In the genomic region with DNA sequence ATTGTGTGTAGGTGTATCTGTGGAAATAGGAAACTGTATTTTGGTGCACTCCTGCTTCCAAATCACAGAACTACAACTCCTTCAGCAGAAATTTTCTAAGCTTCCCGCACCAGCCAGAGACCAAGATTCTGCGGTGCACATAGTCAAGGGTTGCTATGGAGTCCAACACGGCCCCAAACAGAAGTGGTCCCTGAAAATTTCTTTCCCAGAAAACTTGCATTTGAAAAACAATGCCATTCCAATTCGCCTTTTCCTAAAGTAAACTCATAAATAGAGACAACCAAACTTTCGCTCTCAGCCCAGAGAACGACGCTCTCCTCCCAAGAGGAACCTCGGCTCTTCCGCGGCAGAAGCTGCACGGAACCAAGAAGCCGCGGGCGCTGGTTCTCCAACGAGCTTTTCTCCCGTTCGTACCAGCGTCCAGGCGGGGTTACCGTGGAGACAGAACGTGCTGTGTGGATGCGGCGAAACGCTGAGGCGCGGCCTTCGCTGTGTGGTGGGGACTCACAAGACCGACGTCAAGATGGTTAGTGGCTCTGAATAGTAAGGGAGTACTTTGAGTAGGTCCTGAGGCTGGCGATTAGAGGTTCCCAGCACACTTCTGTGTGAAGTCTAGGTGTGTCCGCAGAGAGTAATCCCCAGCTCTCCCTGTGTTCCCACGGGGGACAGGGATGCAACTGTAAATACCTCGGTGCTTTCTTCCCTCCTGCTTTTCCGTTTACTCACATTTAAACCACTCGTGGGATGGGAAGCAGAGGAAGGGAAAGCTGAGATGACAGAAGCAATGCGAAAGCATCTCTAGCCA, we compare ENCODE assay signal across 8 cellular contexts. TPM values are rescaled to one million over a fixed set of nuclear protein-coding genes. Genes with fewer than 3 reads are reported as not detected.
DNase-seq lines count a peak whose midpoint lies in the region; ATAC-seq and TF ChIP-seq lines count a peak whose summit lies in the region.

No MANE protein-coding gene starts in this region.

- H3K27me3 Mint-ChIP-seq in activated T-cell treated with anti-CD3 and anti-CD28 coated beads, Interleukin-2, amount 50 U/mL, for 24 hours: no peaks in the 10 kb centered on the region

- no peaks in the 10 kb centered on the region for H4K20me1 ChIP-seq in IMR-90 (ENCODE audit: insufficient read depth, low read length)
- H4K20me1 ChIP-seq in PC-3 (ENCODE audit: low read length): no peaks in the 10 kb centered on the region

- WGBS in IMR-90 (ENCODE audit: extremely low coverage in 2 of 2, insufficient read length in 1 of 2), 2 experiments: 0% methylated on average over 7 of the region's 36 CpGs; no CpG with 5 or more reads in 1 of the 2 experiments

- H3K9me3 Mint-ChIP-seq in activated T-cell treated with anti-CD3 and anti-CD28 coated beads, Interleukin-2, amount 50 U/mL, for 24 hours: no peaks in the 10 kb centered on the region

- H3K4me2 ChIP-seq in IMR-90 (ENCODE audit: low read depth, low read length) (peak overlapping the region; percentile 75), PC-3 (ENCODE audit: low read length) (peak overlapping the region; percentile 85)

- no peak overlapping the region for H2AK9ac ChIP-seq in IMR-90 (replicated peaks; ENCODE audit: low read depth, low read length, poor library complexity)

- H3K9ac ChIP-seq in IMR-90 (ENCODE audit: low read depth, low read length): peak overlapping the region; percentile 79
- peak overlapping the region; percentile 68 for H3K9ac ChIP-seq in PC-3 (ENCODE audit: low read length)
- peak overlapping the region; percentile 57 for H3K9ac ChIP-seq in mucosa of stomach (ENCODE audit: low read length)

- H3K18ac ChIP-seq in IMR-90 (ENCODE audit: low read depth, low read length): no peak overlapping the region

- peaks cover 25% of the 10 kb centered on the region for H3K4me1 Mint-ChIP-seq in activated T-cell treated with anti-CD3 and anti-CD28 coated beads, Interleukin-2, amount 50 U/mL, for 24 hours (ENCODE audit: low read depth)

- H3K79me2 ChIP-seq in PC-3 (ENCODE audit: low read length): 0 out of 2 replicates have a peak, but pooled peaks cover 4% of the 10 kb centered on the region

- peak overlapping the region; percentile 79 for H3K4me3 Mint-ChIP-seq in activated T-cell treated with anti-CD3 and anti-CD28 coated beads, Interleukin-2, amount 50 U/mL, for 24 hours

- no peaks in the 10 kb centered on the region for H3K27me3 ChIP-seq in IMR-90 (ENCODE audit: control insufficient read depth, insufficient read depth, low read length)
- no peaks in the 10 kb centered on the region for H3K27me3 ChIP-seq in PC-3 (ENCODE audit: low read length)
- no peaks in the 10 kb centered on the region for H3K27me3 ChIP-seq in mucosa of stomach (ENCODE audit: control insufficient read depth, insufficient read depth, low read length)

- H3K4me3 ChIP-seq in IMR-90 (ENCODE audit: insufficient read depth, low read depth, low read length) (peak overlapping the region; percentile 58), PC-3 (ENCODE audit: low read length) (peak overlapping the region; percentile 79), mucosa of stomach (ENCODE audit: low read length) (peak overlapping the region; percentile 83)

- peak overlapping the region; percentile 72 for H3K27ac Mint-ChIP-seq in activated T-cell treated with anti-CD3 and anti-CD28 coated beads, Interleukin-2, amount 50 U/mL, for 24 hours

- BruUV-seq in IMR-90 (replicated peaks; lab: Mats Ljungman, UMichigan) (no TSS peak), PC-3 (replicated peaks; lab: Mats Ljungman, UMichigan) (TSS peak; percentile 80)

- no peak for TF ChIP-seq POLR2A in IMR-90 (IDR thresholded peaks at IDR 0.05; ENCODE audit: low read depth, low read length)

- H2AK5ac ChIP-seq in IMR-90 (ENCODE audit: low read depth, low read length): no peak overlapping the region

- H2BK15ac ChIP-seq in IMR-90 (ENCODE audit: low read depth, low read length): no peak overlapping the region

- POLR2A ChIA-PET in IMR-90 (lab: Charles Lee; ENCODE audit: unreplicated experiment) (interaction anchor here (0.6 to 1.4 kb wide), 2 partner anchors 12 to 16 kb away, joined by 3 to 4 read pairs; no protein-coding TSS in a partner anchor), PC-3 (lab: Charles Lee; ENCODE audit: unreplicated experiment) (interaction anchor here (0.5 to 1.0 kb wide), 4 partner anchors 23 to 226 kb away, joined by 3 to 10 read pairs (median 4); a partner anchor contains a TSS)

- H3K9me1 ChIP-seq in IMR-90 (ENCODE audit: insufficient read depth, low read length): no peaks in the 10 kb centered on the region

- peaks cover 15% of the 10 kb centered on the region for H3K36me3 Mint-ChIP-seq in activated T-cell treated with anti-CD3 and anti-CD28 coated beads, Interleukin-2, amount 50 U/mL, for 24 hours (ENCODE audit: low read depth)

- H3K36me3 ChIP-seq in IMR-90 (ENCODE audit: control insufficient read depth, insufficient read depth, low read length): 0 out of 2 replicates have a peak, but pooled peaks cover 1% of the 10 kb centered on the region
- H3K36me3 ChIP-seq in PC-3 (ENCODE audit: low read depth, low read length): no peaks in the 10 kb centered on the region
- H3K36me3 ChIP-seq in mucosa of stomach (ENCODE audit: control insufficient read depth, insufficient read depth, low read length): no peaks in the 10 kb centered on the region

- no peaks in the 10 kb centered on the region for H3K4me1 ChIP-seq in IMR-90 (ENCODE audit: control insufficient read depth, insufficient read depth, low read length)
- peaks cover 4% of the 10 kb centered on the region; the same call in 1 of the 2 replicates for H3K4me1 ChIP-seq in PC-3 (ENCODE audit: insufficient read depth, low read length)
- H3K4me1 ChIP-seq in mucosa of stomach (ENCODE audit: control insufficient read depth, insufficient read depth, low read length): peaks cover 5% of the 10 kb centered on the region

- intact Hi-C loops in IMR-90 (cut with micrococcal nuclease) (loop anchor here (2.0 to 5.0 kb wide), 2 partner anchors 59 to 99 kb away; a partner anchor contains a TSS), PC-3 (cut with micrococcal nuclease) (loop anchor here (1.0 kb wide), 2 partner anchors 24 to 98 kb away; a partner anchor contains a TSS)

- peak overlapping the region; percentile 75 for H3K4ac ChIP-seq in IMR-90 (ENCODE audit: low read depth, low read length)

- H2BK20ac ChIP-seq in IMR-90 (ENCODE audit: low read depth, low read length): 0 out of 2 replicates have a peak overlapping the region, but pooled peaks have one; percentile 38

- TF ChIP-seq RAD21 in IMR-90 (IDR thresholded peaks at IDR 0.05; ENCODE audit: low read length): peak; percentile 23

- H3K9me3 ChIP-seq in IMR-90 (ENCODE audit: control insufficient read depth, insufficient read depth, low read length) (no peaks in the 10 kb centered on the region), PC-3 (ENCODE audit: low read length) (no peaks in the 10 kb centered on the region), mucosa of stomach (ENCODE audit: control insufficient read depth, low read length) (no peaks in the 10 kb centered on the region)

- no peak overlapping the region for H2BK5ac ChIP-seq in IMR-90 (ENCODE audit: low read depth, low read length, poor library complexity, severe bottlenecking)

- H2AFZ ChIP-seq in IMR-90 (replicated peaks; ENCODE audit: low read length, poor library complexity): peak overlapping the region; percentile 95
- peak overlapping the region; percentile 96 for H2AFZ ChIP-seq in PC-3 (ENCODE audit: low read length)

- H3K27ac ChIP-seq in IMR-90 (ENCODE audit: insufficient read depth, low read length): peak overlapping the region; percentile 14
- H3K27ac ChIP-seq in PC-3 (ENCODE audit: low read length): no peak overlapping the region

- CTCF ChIA-PET in IMR-90 (lab: Yijun Ruan, JAX) (interaction anchor here (1.2 to 1.3 kb wide), 2 partner anchors 10 to 59 kb away, joined by 5 read pairs; no protein-coding TSS in a partner anchor), PC-3 (lab: Charles Lee) (interaction anchor here (0.8 kb wide), 1 partner anchor 116 kb away, joined by 3 read pairs; no protein-coding TSS in a partner anchor)

- no peaks in the 10 kb centered on the region for H3K9me2 ChIP-seq in PC-3 (replicated peaks; ENCODE audit: low read length)

- H4K8ac ChIP-seq in IMR-90 (ENCODE audit: low read depth in 2 of 2, low read length in 2 of 2): peak overlapping the region; percentile 47 to 90

- in situ Hi-C loops in IMR-90 (cut with MboI; ENCODE audit: low sequenced_read_pairs): no loop called here

- no peaks in the 10 kb centered on the region for H3F3A ChIP-seq in PC-3 (ENCODE audit: low read length, unreplicated experiment)

- ATAC-seq in GM21528 (IDR thresholded peaks at IDR 0.05; ENCODE audit: low FRiP score, unreplicated experiment): peak; percentile 97
- peak; percentile 100 for ATAC-seq in IMR-90 (ENCODE audit: low read depth)
- ATAC-seq in PC-3: peak; percentile 98
- peak; percentile 93 for ATAC-seq in esophagus mucosa

- H4K5ac ChIP-seq in IMR-90 (ENCODE audit: low read depth, low read length): peak overlapping the region; percentile 40

- H3K56ac ChIP-seq in IMR-90 (ENCODE audit: extremely low read depth, insufficient read depth, low read length): peak overlapping the region; percentile 45; the same call in 1 of the 2 replicates

- H3K23ac ChIP-seq in IMR-90 (ENCODE audit: low read depth, low read length): peak overlapping the region; percentile 71; the same call in 1 of the 2 replicates

- peaks cover 0 to 5% of the 10 kb centered on the region in 2 experiments; a peak in 1 of 4 replicates for H3K79me1 ChIP-seq in IMR-90 (ENCODE audit: low read depth in 1 of 2, low read length in 2 of 2)

- dilution Hi-C loops in IMR-90 (cut with HindIII; ENCODE audit: low sequenced_read_pairs, unreplicated experiment): no loop called here

- DNase-seq in DMS153 (lab: John Stamatoyannopoulos, UW) (peak; percentile 78), IMR-90 (peak; percentile 86), PC-3 (peak; percentile 89)
- peak; percentile 93 for DNase-seq in activated T-cell treated with anti-CD3 and anti-CD28 coated beads, Interleukin-2, amount 50 U/mL, for 24 hours
- DNase-seq in stimulated activated CD8-positive, alpha-beta memory T cell treated with anti-CD3 and anti-CD28 coated beads, Interleukin-4, amount 100 ng/mL, for 4 hours (ENCODE audit: low read depth in 2 of 2, low spot score in 1 of 2): peak; percentile 60 to 71

- H2BK120ac ChIP-seq in IMR-90 (ENCODE audit: low read depth, low read length): peak overlapping the region; percentile 47; the same call in 1 of the 2 replicates

- peak overlapping the region; percentile 88 for H3K14ac ChIP-seq in IMR-90 (replicated peaks; ENCODE audit: low read depth, low read length)

- TF ChIP-seq CTCF in IMR-90 (conservative IDR thresholded peaks at IDR 0.05; ENCODE audit: low read depth, low read length) (no peak), PC-3 (conservative IDR thresholded peaks at IDR 0.05; ENCODE audit: low read depth, low read length) (no peak)

- H4K91ac ChIP-seq in IMR-90 (ENCODE audit: insufficient read depth, low read depth, low read length): 0 out of 2 replicates have a peak overlapping the region, but pooled peaks have one; percentile 22

TF ChIP-seq in IMR-90, 13 proteins besides CTCF, POLR2A, EP300 and RAD21 (continues in another document):
- no peak for TF ChIP-seq CEBPB (IDR thresholded peaks at IDR 0.05; ENCODE audit: low read depth, low read length)

RNA-seq across cellular contexts. Expression of a gene that starts 24.0 kb away (rescaled TPM):
- total RNA-seq in IMR-90 (2012; rRNA removed): 20.6 and 22.4 TPM in 2 replicates
- 9.6 and 9.9 TPM in 2 replicates for polyA plus RNA-seq in IMR-90 (2012; rRNA removed)
- polyA plus RNA-seq in IMR-90 (2012; cell fraction: cytosol; rRNA removed): 4.3 and 5.7 TPM in 2 replicates
- 3.0 and 6.1 TPM in 2 replicates for polyA plus RNA-seq in IMR-90 (2012; cell fraction: nucleus; rRNA removed; ENCODE audit: low replicate concordance)
- total RNA-seq in PC-3 (2014; rRNA removed): 19.6 and 25.0 TPM in 2 replicates
- 21.8 TPM for total RNA-seq in esophagus mucosa
